In the genomic region with DNA sequence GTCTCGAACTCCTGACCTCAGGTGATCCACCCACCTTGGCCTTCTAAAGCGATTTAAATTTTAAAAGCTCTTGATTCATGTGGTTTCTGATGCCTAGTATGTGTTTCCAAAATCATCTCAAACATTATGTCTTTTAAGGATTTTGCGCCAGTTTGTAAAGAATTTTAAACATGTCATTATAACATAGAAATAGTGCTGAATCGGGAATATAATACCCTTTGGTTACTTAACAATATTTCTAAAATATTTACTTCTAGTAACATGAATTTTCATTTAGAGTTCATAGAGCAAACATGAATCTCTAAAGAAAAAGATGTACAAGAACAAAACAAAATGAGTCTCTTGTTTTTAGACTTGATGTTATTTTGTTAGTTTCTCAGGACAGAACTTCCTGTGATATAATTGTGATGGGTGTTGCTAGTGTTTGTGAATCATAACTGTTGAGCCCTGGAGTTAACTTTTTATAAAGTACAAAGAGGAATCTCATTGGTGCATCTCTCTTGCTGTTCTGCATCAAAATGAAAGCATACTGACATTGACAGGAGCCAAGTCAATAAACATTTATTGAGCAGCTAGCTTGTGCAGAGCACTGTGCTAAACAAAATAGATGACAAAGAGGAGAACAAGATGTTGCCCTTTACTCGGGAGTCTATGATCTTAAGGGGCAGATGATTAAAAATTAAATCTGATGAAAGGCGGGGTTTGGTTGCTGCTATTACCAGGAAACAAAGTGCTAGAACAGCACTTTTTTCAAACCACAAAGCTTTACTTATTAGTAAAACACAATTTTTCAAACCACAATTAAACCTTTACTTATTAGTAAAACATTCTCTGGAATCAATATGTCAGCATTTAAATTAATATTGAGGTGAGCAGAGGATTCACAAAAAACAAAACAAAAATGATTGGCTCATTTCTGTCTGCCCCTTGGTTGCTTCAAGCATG, we compare ENCODE assay signal across 19 cellular contexts.
"Had no signal": no experiment of that assay in that cellular context is flagged by ENCODE, and none has a peak within 500 bp of the region (broad histone marks: within the 10 kb centered on the region; RNA-seq: fewer than 3 reads in every experiment).

No MANE protein-coding gene starts in this region.

- H3K27me3 Mint-ChIP-seq: activated CD8-positive, alpha-beta T cell treated with anti-CD3 and anti-CD28 coated beads for 36 hours; activated naive CD4-positive, alpha-beta T cell treated with anti-CD3 and anti-CD28 coated beads, Interleukin-2, amount 50 U/mL, for 24 hours; naive B cell had no signal

- H3K9me3 ChIP-seq: adrenal gland, gastroesophageal sphincter, left ventricle myocardium inferior, spleen, stomach, testis had no signal

- H3K27me3 ChIP-seq: adrenal gland, cardiac muscle cell, gastroesophageal sphincter, spleen, stomach, testis had no signal

- ATAC-seq: activated CD8-positive, alpha-beta T cell treated with anti-CD3 and anti-CD28 coated beads for 36 hours; activated T-cell treated with anti-CD3 and anti-CD28 coated beads, Interleukin-2, amount 50 U/mL, for 4 hours; gastroesophageal sphincter; right cardiac atrium; WTC11 had no signal

- H3K9me3 Mint-ChIP-seq: activated CD8-positive, alpha-beta T cell treated with anti-CD3 and anti-CD28 coated beads for 36 hours; activated naive CD4-positive, alpha-beta T cell treated with anti-CD3 and anti-CD28 coated beads, Interleukin-2, amount 50 U/mL, for 24 hours; activated T-cell treated with anti-CD3 and anti-CD28 coated beads, Interleukin-2, amount 50 U/mL, for 4 hours; WTC11 had no signal

- H3K4me3 ChIP-seq: adrenal gland, cardiac muscle cell, dorsolateral prefrontal cortex, gastroesophageal sphincter, left ventricle myocardium inferior, stomach, testis had no signal

- FAIRE-seq: endothelial cell of umbilical vein had no signal

- H3K27ac Mint-ChIP-seq: activated CD8-positive, alpha-beta T cell treated with anti-CD3 and anti-CD28 coated beads for 36 hours; activated naive CD4-positive, alpha-beta T cell treated with anti-CD3 and anti-CD28 coated beads, Interleukin-2, amount 50 U/mL, for 24 hours had no signal

- H3K36me3 Mint-ChIP-seq: activated naive CD4-positive, alpha-beta T cell treated with anti-CD3 and anti-CD28 coated beads, Interleukin-2, amount 50 U/mL, for 24 hours; WTC11 had no signal

- DNase-seq: activated CD4-positive, alpha-beta T cell treated with anti-CD3 and anti-CD28 coated beads for 4 hours; activated CD8-positive, alpha-beta T cell treated with anti-CD3 and anti-CD28 coated beads for 36 hours; activated effector memory CD4-positive, alpha-beta T cell treated with Interleukin-2 at 50 U/mL for 16 hours; activated T-cell treated with anti-CD3 and anti-CD28 coated beads, Interleukin-2, amount 50 U/mL, for 4 hours; adrenal gland; dorsolateral prefrontal cortex; islet precursor cell; left ventricle myocardium inferior; naive B cell; nucleus accumbens; spleen; stomach; testis had no signal

- H3K4me1 ChIP-seq: adrenal gland, left ventricle myocardium inferior, spleen, stomach, testis had no signal

- H3K4me1 Mint-ChIP-seq: activated naive CD4-positive, alpha-beta T cell treated with anti-CD3 and anti-CD28 coated beads, Interleukin-2, amount 50 U/mL, for 24 hours; naive B cell; WTC11 had no signal

- H3K4me3 Mint-ChIP-seq: activated CD8-positive, alpha-beta T cell treated with anti-CD3 and anti-CD28 coated beads for 36 hours; activated naive CD4-positive, alpha-beta T cell treated with anti-CD3 and anti-CD28 coated beads, Interleukin-2, amount 50 U/mL, for 24 hours; activated T-cell treated with anti-CD3 and anti-CD28 coated beads, Interleukin-2, amount 50 U/mL, for 4 hours; naive B cell; WTC11 had no signal

- H3K36me3 ChIP-seq: adrenal gland, cardiac muscle cell, gastroesophageal sphincter, left ventricle myocardium inferior, stomach had no signal

- H3K27ac ChIP-seq: adrenal gland, cardiac muscle cell, dorsolateral prefrontal cortex, gastroesophageal sphincter, left ventricle myocardium inferior, spleen, stomach, testis had no signal
